19 cellular contexts compared by ENCODE assay signal in the genomic region with DNA sequence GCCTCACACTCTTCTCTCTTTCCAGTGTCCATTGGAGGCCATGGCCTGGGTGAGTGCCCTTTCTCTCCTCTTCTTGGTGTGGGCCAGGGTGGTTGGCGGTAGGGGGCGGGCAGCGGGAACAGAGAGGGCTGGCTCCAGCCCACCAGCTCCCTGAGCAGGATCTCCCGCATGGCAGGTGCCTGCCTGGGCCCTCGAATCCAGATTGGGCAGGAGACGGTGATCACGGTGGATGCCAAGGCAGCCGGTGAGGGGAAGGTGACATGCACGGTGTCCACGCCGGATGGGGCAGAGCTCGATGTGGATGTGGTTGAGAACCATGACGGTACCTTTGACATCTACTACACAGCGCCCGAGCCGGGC. TPM values are rescaled to one million over a fixed set of nuclear protein-coding genes. Genes with fewer than 3 reads are reported as not detected.
"Had no signal": no experiment of that assay in that cellular context is flagged by ENCODE, and none has a peak within 500 bp of the region (broad histone marks: within the 10 kb centered on the region; RNA-seq: fewer than 3 reads in every experiment).

No MANE protein-coding gene starts in this region.

- ATAC-seq: SK-N-SH treated with all-trans-retinoic acid at 6 μM for 48 hours had no signal

- DNase-seq: Karpas-422, KG1, MG63, NCI-H1092, NCI-H1105 treated with DMSO at 0.1 percent for 48 hours, NCI-H1417 treated with DMSO at 0.1 percent for 48 hours, NCI-H146, NCI-H1694 treated with DMSO at 0.1 percent for 48 hours, NCI-H1930, NCI-H2081, NCI-H2107, NCI-H2227 treated with DMSO at 0.1 percent for 48 hours, NCI-H524, NCI-H774, SHP77 treated with DMSO at 0.1 percent for 48 hours, SJCRH30 had no signal

- H3K27ac ChIP-seq: RWPE1, SJCRH30 had no signal

- H3K4me1 ChIP-seq: SJCRH30 had no signal

- H3K27me3 ChIP-seq: MG63, SJCRH30 had no signal

- H3K9me3 ChIP-seq: MG63, SJCRH30 had no signal

- H3K4me3 ChIP-seq: MG63, SJCRH30 had no signal

RNA-seq across cellular contexts. Expression of gene CCDC136, which starts 57.4 kb away (rescaled TPM):
- total RNA-seq: HT-29 had no signal
